In genomic region chr11:2891291-2891690, GRCh38 we compare ENCODE assay signal across 9 cellular contexts. TPM values are rescaled to one million over a fixed set of nuclear protein-coding genes. Genes with fewer than 3 reads are reported as not detected.
A peak's percentile ranks its signal among the peaks of the same experiment; 100 is the strongest.
DNase-seq lines count a peak whose midpoint lies in the region; ATAC-seq lines count a peak whose summit lies in the region.
"Had no signal": no experiment of that assay in that cellular context is flagged by ENCODE, and none has a peak within 500 bp of the region (broad histone marks: within the 10 kb centered on the region; RNA-seq: fewer than 3 reads in every experiment).

No MANE protein-coding gene starts in this region.

- H3K4me2 ChIP-seq in skeletal muscle satellite cell (ENCODE audit: low read length), result peak overlapping the region; percentile 85

- H3K9me3 ChIP-seq in skeletal muscle satellite cell (replicated peaks; ENCODE audit: low read length), result no peaks in the 10 kb centered on the region
- H3K9me3 ChIP-seq: upper lobe of right lung had no signal

- peaks cover 4% of the 10 kb centered on the region for H3K27me3 ChIP-seq in skeletal muscle satellite cell (ENCODE audit: control insufficient read depth, insufficient read depth, low read length)
- H3K27me3 ChIP-seq: upper lobe of right lung had no signal

- no peaks in the 10 kb centered on the region for H3K36me3 ChIP-seq in skeletal muscle satellite cell (ENCODE audit: insufficient read depth, low read length)
- H3K36me3 ChIP-seq: upper lobe of right lung had no signal

- H3K27ac Mint-ChIP-seq in T-helper 2 cell treated with Interferon-gamma antibody and Interleukin-4, amounts not matched to agents 5 μg/mL and 100 μg/mL, for 36 hours, result peak overlapping the region; percentile 15
- H3K27ac Mint-ChIP-seq in effector memory CD8-positive, alpha-beta T cell, result peak overlapping the region; percentile 35 to 77

- H3K4me3 ChIP-seq in skeletal muscle satellite cell (ENCODE audit: low read length), result no peak overlapping the region

- no peak for DNase-seq in T-helper 2 cell treated with Interferon-gamma antibody and Interleukin-4, amounts not matched to agents 5 μg/mL and 100 μg/mL, for 36 hours (ENCODE audit: low spot score)
- no peak for DNase-seq in T-helper 2 cell
- peak; percentile 24 for DNase-seq in NCI-H226
- no peak for DNase-seq in effector memory CD8-positive, alpha-beta T cell
- DNase-seq in stimulated activated CD4-positive, alpha-beta T cell treated with anti-CD3 and anti-CD28 coated beads, Interleukin-4, amount 100 ng/mL, for 4 hours, result no peak

- peak overlapping the region; percentile 82 for H3K4me3 Mint-ChIP-seq in T-helper 2 cell treated with Interferon-gamma antibody and Interleukin-4, amounts not matched to agents 5 μg/mL and 100 μg/mL, for 36 hours
- H3K4me3 Mint-ChIP-seq in effector memory CD8-positive, alpha-beta T cell, result peak overlapping the region; percentile 83 to 85

- ATAC-seq in effector memory CD8-positive, alpha-beta T cell (replicated peaks), result no peak
- no peak for ATAC-seq in GM18517 (IDR thresholded peaks at IDR 0.05; ENCODE audit: unreplicated experiment)
- ATAC-seq in HG02970 (IDR thresholded peaks at IDR 0.05; ENCODE audit: low FRiP score, unreplicated experiment), result no peak

- H3K4me1 Mint-ChIP-seq in T-helper 2 cell treated with Interferon-gamma antibody and Interleukin-4, amounts not matched to agents 5 μg/mL and 100 μg/mL, for 36 hours (ENCODE audit: low read depth), result peaks cover 14% of the 10 kb centered on the region
- H3K4me1 Mint-ChIP-seq in effector memory CD8-positive, alpha-beta T cell (ENCODE audit: low read depth in 2 of 2), result peaks cover 16 to 20% of the 10 kb centered on the region in 2 donors

- no peaks in the 10 kb centered on the region for H3K36me3 Mint-ChIP-seq in T-helper 2 cell treated with Interferon-gamma antibody and Interleukin-4, amounts not matched to agents 5 μg/mL and 100 μg/mL, for 36 hours (ENCODE audit: low read depth)
- H3K36me3 Mint-ChIP-seq in effector memory CD8-positive, alpha-beta T cell (ENCODE audit: insufficient read depth), result peaks cover 13% of the 10 kb centered on the region

- H3K27me3 Mint-ChIP-seq in T-helper 2 cell treated with Interferon-gamma antibody and Interleukin-4, amounts not matched to agents 5 μg/mL and 100 μg/mL, for 36 hours (ENCODE audit: low read depth), result peaks cover 9% of the 10 kb centered on the region
- no peaks in the 10 kb centered on the region for H3K27me3 Mint-ChIP-seq in effector memory CD8-positive, alpha-beta T cell

- H3K9me3 Mint-ChIP-seq in T-helper 2 cell treated with Interferon-gamma antibody and Interleukin-4, amounts not matched to agents 5 μg/mL and 100 μg/mL, for 36 hours, result no peaks in the 10 kb centered on the region
- no peaks in the 10 kb centered on the region for H3K9me3 Mint-ChIP-seq in effector memory CD8-positive, alpha-beta T cell

- no peak overlapping the region for H3K9ac ChIP-seq in skeletal muscle satellite cell (ENCODE audit: low read depth, low read length)

- peaks cover 13% of the 10 kb centered on the region for H3K4me1 ChIP-seq in skeletal muscle satellite cell (ENCODE audit: control insufficient read depth, insufficient read depth, low read length)

RNA-seq across cellular contexts. Expression of gene CDKN1C, which starts 5.7 kb away (rescaled TPM):
- total RNA-seq in skeletal muscle satellite cell (2012; rRNA removed), result 0.51 and 1.3 TPM in 2 replicates

RNA-seq across cellular contexts. Expression of gene PHLDA2, which starts 37.9 kb away (rescaled TPM):
- 11.8 and 15.5 TPM in 2 replicates for total RNA-seq in skeletal muscle satellite cell (2012; rRNA removed)
